In the genomic region with DNA sequence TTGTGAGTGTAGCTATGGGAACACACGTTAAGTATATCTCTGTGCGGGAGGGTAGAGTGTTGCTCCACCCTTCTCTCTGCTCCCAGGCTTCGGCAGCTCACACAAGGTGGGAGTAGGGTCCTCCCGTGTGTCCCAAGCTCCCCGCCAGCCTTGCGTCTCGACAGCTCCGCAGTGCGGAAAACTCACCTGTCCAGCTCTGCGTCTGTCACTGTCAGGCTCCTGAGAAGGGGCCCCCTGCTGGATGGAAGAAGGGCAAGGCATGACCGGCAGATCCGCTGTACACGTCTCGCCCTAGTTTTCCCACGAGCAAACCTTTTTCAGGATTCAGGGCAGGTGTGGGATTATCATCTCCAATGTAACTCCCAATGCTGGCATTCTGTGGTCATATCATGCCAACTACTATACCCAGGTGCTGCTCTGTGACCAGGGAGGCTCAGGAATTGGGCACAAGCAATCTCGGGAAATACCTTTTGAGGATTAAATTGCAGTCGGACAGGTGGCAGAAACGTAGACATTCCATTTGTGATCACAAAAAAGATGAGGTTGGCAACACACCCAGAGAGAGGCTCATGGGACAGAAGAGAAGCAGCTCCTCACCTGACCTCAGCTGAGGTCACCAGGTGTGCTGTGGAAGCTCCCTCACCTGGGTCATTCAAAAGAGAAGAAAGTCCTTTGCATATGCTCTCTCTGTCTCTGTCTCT, we compare ENCODE assay signal across 13 cellular contexts.
A peak's percentile ranks its signal among the peaks of the same experiment; 100 is the strongest.
DNase-seq lines count a peak whose midpoint lies in the region; ATAC-seq and TF ChIP-seq lines count a peak whose summit lies in the region.
"Had no signal": no experiment of that assay in that cellular context is flagged by ENCODE, and none has a peak within 500 bp of the region (broad histone marks: within the 10 kb centered on the region; RNA-seq: fewer than 3 reads in every experiment).

No MANE protein-coding gene starts in this region.

- H3K4me1 Mint-ChIP-seq in type B pancreatic cell (ENCODE audit: unreplicated experiment) = peaks cover 2% of the 10 kb centered on the region

- H3K27ac Mint-ChIP-seq in type B pancreatic cell = peak overlapping the region; percentile 50

- TF ChIP-seq CTCF in type B pancreatic cell (conservative IDR thresholded peaks at IDR 0.05) = peak; percentile 59

- no peak overlapping the region for H3K4me3 Mint-ChIP-seq in type B pancreatic cell

- no peaks in the 10 kb centered on the region for H3K9me3 Mint-ChIP-seq in type B pancreatic cell

- no peak for TF ChIP-seq POLR2A in GM18505 (IDR thresholded peaks at IDR 0.05; ENCODE audit: borderline replicate concordance, extremely low read depth, insufficient read depth, insufficient read length)

- peak; percentile 24 for DNase-seq in NCI-H82 (lab: John Stamatoyannopoulos, UW)
- no peak for DNase-seq in NCI-H82 treated with DMSO at 0.1 percent for 48 hours (lab: John Stamatoyannopoulos, UW; ENCODE audit: unreplicated experiment)
- DNase-seq in RPMI8226 = peak; percentile 48
- DNase-seq in kidney tubule cell (ENCODE audit: low spot score) = peak; percentile 46
- DNase-seq in type B pancreatic cell (ENCODE audit: extremely low spot score, unreplicated experiment) = no peak
- DNase-seq in cerebellar cortex (ENCODE audit: low spot score) = no peak
- DNase-seq in activated CD4-positive, CD25-positive, alpha-beta regulatory T cell (lab: John Stamatoyannopoulos, UW) = no peak
- DNase-seq: activated CD4-positive, alpha-beta T cell treated with anti-CD3 and anti-CD28 coated beads for 4 hours; activated naive CD4-positive, alpha-beta T cell treated with Interleukin-2 at 50 U/mL for 16 hours; NCI-H1436; Right ventricle myocardium superior; sigmoid colon had no signal

- ATAC-seq in GM18505 (IDR thresholded peaks at IDR 0.05; ENCODE audit: unreplicated experiment) = no peak

- no peaks in the 10 kb centered on the region for H3K36me3 Mint-ChIP-seq in type B pancreatic cell

- peaks cover 47% of the 10 kb centered on the region for H3K27me3 Mint-ChIP-seq in type B pancreatic cell

Comparison
In these comparisons a context has a peak if more than half of its experiments do, and no peak if none do; other contexts are left out.
1. DNase-seq: peak in NCI-H82 (single experiment), RPMI8226 (single experiment) and kidney tubule cell (single experiment); none in NCI-H82 treated with DMSO at 0.1 percent for 48 hours (single experiment), type B pancreatic cell (single experiment), cerebellar cortex (single experiment) and activated CD4-positive, CD25-positive, alpha-beta regulatory T cell (0 of 4).